Comparison of ENCODE assay signal across 17 cellular contexts in the genomic region with DNA sequence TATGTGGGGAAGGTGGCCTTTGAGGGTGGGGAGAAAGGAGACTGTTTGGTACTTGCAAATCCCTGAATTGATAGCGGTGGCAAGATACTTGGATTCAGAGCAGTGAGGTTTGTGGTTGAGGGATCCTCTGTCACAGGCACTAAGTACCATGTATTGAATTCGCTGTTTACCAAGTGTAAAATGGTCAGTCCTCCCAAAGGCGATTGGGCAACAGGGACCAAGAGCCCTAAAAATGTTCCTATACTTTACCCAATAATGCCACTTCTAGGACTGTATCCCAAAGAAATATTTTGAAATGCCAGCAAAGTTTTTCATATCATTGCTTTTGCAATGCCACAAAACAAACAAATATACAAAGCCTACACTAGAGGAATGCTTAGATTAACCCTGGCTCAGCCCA.
"Had no signal": no experiment of that assay in that cellular context is flagged by ENCODE, and none has a peak within 500 bp of the region (broad histone marks: within the 10 kb centered on the region; RNA-seq: fewer than 3 reads in every experiment).

No MANE protein-coding gene starts in this region.

- H3K4me3 Mint-ChIP-seq: activated naive CD4-positive, alpha-beta T cell treated with anti-CD3 and anti-CD28 coated beads, Interleukin-2, amount 50 U/mL, for 24 hours; endodermal cell; naive B cell; neural crest cell had no signal

- H3K4me1 ChIP-seq: tibial artery, uterus had no signal

- H3K4me3 ChIP-seq: dorsolateral prefrontal cortex, left ventricle myocardium inferior, mucosa of descending colon, tibial artery, uterus had no signal

- H3K9me3 Mint-ChIP-seq: activated naive CD4-positive, alpha-beta T cell treated with anti-CD3 and anti-CD28 coated beads, Interleukin-2, amount 50 U/mL, for 24 hours; naive B cell; neural crest cell had no signal

- H3K27ac Mint-ChIP-seq: activated naive CD4-positive, alpha-beta T cell treated with anti-CD3 and anti-CD28 coated beads, Interleukin-2, amount 50 U/mL, for 24 hours; endodermal cell; naive B cell; progenitor cell of endocrine pancreas had no signal

- H3K27ac ChIP-seq: left ventricle myocardium inferior, tibial artery, uterus, VCaP had no signal

- H3K9me3 ChIP-seq: left ventricle myocardium inferior, mucosa of descending colon, tibial artery, uterus had no signal

- H3K36me3 Mint-ChIP-seq: activated naive CD4-positive, alpha-beta T cell treated with anti-CD3 and anti-CD28 coated beads, Interleukin-2, amount 50 U/mL, for 24 hours; naive B cell had no signal

- H3K4me1 Mint-ChIP-seq: activated naive CD4-positive, alpha-beta T cell treated with anti-CD3 and anti-CD28 coated beads, Interleukin-2, amount 50 U/mL, for 24 hours; naive B cell; neural crest cell had no signal

- H3K27me3 ChIP-seq: dorsolateral prefrontal cortex, tibial artery, uterus had no signal

- H3K36me3 ChIP-seq: left ventricle myocardium inferior, tibial artery, uterus had no signal

- ATAC-seq: mucosa of descending colon had no signal

- DNase-seq: activated CD4-positive, alpha-beta T cell treated with anti-CD3 and anti-CD28 coated beads, Interleukin-2, amount 50 U/mL, for 4 hours; activated CD4-positive, CD25-positive, alpha-beta regulatory T cell treated with anti-CD3 and anti-CD28 coated beads, Interleukin-2, amount 50 U/mL, for 72 hours; activated gamma-delta T cell; caudate nucleus; dorsolateral prefrontal cortex; endodermal cell; left ventricle myocardium inferior; mucosa of descending colon; naive B cell; stimulated activated CD4-positive, alpha-beta T cell treated with anti-CD3 and anti-CD28 coated beads, Interleukin-2, amount 100 ng/mL, for 24 hours; stimulated activated naive CD4-positive, alpha-beta T cell treated with Interleukin-2 at 50 U/mL for 16 hours; tibial artery; uterus had no signal
